ENCODE assay signal across 1 cellular context in the genomic region with DNA sequence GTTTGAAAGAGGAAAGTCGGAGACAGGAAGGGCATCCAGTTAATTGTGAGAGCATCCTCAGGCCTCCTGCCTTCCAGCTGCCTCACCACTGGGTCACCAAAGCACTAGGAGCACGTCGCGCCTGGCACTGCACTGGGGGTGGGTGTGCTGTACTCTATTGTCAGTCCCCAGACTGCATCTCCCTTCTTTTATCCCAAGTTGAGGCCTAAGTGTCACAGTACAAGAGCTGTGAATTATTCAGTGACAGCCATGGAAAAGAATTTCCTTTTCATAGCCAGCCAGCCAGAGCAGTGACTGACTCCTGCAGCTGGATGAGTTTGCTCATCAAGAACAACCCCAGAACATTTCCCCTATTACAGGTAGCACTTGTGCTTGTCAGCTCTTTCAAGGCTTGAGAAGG.
TF ChIP-seq lines count a peak whose summit lies in the region.

No MANE protein-coding gene starts in this region.

TF ChIP-seq in IMR-90, 13 proteins besides CTCF, POLR2A, EP300 and RAD21:
- TF ChIP-seq BHLHE40 (IDR thresholded peaks at IDR 0.05; ENCODE audit: low read depth, low read length) (no peak), MXI1 (IDR thresholded peaks at IDR 0.05; ENCODE audit: borderline replicate concordance, low read depth, low read length) (no peak), CHD1 (IDR thresholded peaks at IDR 0.05; ENCODE audit: low read depth, low read length) (no peak), MAZ (IDR thresholded peaks at IDR 0.05; ENCODE audit: borderline replicate concordance, low read depth, low read length) (no peak), SMC3 (IDR thresholded peaks at IDR 0.05; ENCODE audit: low read depth, low read length) (no peak), MAFK (IDR thresholded peaks at IDR 0.05; ENCODE audit: low read depth, low read length) (no peak), ELK1 (IDR thresholded peaks at IDR 0.05; ENCODE audit: borderline replicate concordance, low read depth, low read length) (no peak), RFX5 (IDR thresholded peaks at IDR 0.05; ENCODE audit: low read depth, low read length) (no peak), FOS (IDR thresholded peaks at IDR 0.05; ENCODE audit: low read depth, low read length) (no peak), CEBPB (IDR thresholded peaks at IDR 0.05; ENCODE audit: low read depth, low read length) (no peak), NFE2L2 (IDR thresholded peaks at IDR 0.05; ENCODE audit: low read depth, low read length) (no peak), RCOR1 (IDR thresholded peaks at IDR 0.05; ENCODE audit: insufficient replicate concordance, low read length) (no peak)
- TF ChIP-seq, protein P1, sequence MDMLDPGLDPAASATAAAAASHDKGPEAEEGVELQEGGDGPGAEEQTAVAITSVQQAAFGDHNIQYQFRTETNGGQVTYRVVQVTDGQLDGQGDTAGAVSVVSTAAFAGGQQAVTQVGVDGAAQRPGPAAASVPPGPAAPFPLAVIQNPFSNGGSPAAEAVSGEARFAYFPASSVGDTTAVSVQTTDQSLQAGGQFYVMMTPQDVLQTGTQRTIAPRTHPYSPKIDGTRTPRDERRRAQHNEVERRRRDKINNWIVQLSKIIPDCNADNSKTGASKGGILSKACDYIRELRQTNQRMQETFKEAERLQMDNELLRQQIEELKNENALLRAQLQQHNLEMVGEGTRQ (IDR thresholded peaks at IDR 0.05; ENCODE audit: low read depth, low read length), result no peak
